10 cellular contexts compared by ENCODE assay signal in the genomic region with DNA sequence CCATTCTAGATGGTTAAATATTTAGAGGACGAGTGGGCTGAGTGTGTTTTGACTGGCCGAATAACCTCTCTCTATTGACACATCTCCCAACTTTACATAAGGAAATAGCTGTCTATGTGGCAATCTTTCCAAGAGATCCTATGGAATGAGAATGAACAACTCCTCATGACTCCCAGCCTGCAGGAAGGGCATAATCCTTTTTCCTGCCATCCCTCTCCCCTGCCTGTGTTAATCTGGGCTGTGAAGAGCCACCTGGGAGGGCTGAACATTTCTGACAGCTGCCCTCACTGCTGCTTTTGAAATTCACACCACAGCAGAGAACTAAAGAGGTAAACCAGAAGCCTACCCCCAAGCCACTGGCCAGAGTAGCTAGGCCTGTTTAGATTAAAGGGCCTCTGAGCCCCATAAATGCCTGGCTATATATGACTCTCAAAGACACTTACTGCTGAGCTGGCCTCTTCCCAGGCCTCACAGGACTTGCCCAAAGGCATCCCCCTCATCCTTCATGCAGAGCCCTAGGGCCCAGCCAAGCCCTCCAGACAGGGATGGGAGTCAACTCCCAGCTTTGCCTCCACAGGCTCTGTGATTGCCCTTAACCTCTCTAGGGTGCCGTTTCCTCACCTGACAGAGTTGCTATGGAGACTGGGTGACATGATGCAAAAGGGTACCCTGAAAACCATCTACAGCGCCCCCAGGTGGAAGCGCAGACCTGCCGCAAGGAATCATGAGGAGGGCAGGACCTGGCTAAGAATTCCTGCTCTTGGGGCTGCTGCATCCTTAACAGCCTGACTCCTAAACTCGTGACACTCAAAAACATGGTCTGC. TPM values are rescaled to one million over a fixed set of nuclear protein-coding genes. Genes with fewer than 3 reads are reported as not detected.
A peak's percentile ranks its signal among the peaks of the same experiment; 100 is the strongest.
DNase-seq lines count a peak whose midpoint lies in the region; ATAC-seq, FAIRE-seq and TF ChIP-seq lines count a peak whose summit lies in the region.
"Had no signal": no experiment of that assay in that cellular context is flagged by ENCODE, and none has a peak within 500 bp of the region (broad histone marks: within the 10 kb centered on the region; RNA-seq: fewer than 3 reads in every experiment).

No MANE protein-coding gene starts in this region.

- no TSS peak for BruUV-seq in A673 (replicated peaks; lab: Mats Ljungman, UMichigan)

- POLR2A ChIA-PET in A673 (lab: Charles Lee; ENCODE audit: low non-redundant PET): no interaction called here

- H3K27ac ChIP-seq in A673 (ENCODE audit: low read depth, low read length, poor library complexity, severe bottlenecking): no peak overlapping the region
- H3K27ac ChIP-seq in SJCRH30: no peak overlapping the region
- peak overlapping the region in 1 of 2 donors; percentile 17 for H3K27ac ChIP-seq in testis

- TF ChIP-seq POLR2A in GM12892 (IDR thresholded peaks at IDR 0.05; ENCODE audit: low read depth, low read length) (no peak), testis (IDR thresholded peaks at IDR 0.05) (no peak)

- WGBS in testis, 2 donors: 68 to 75% methylated on average over 5 to 7 of the region's 7 CpGs

- H3K9me3 ChIP-seq in A673 (ENCODE audit: low read depth, low read length, poor library complexity, severe bottlenecking) (no peaks in the 10 kb centered on the region), SJCRH30 (replicated peaks) (no peaks in the 10 kb centered on the region), testis (no peaks in the 10 kb centered on the region)

- no peak overlapping the region for H3K4me3 ChIP-seq in A673 (ENCODE audit: low read depth, low read length, poor library complexity, severe bottlenecking)
- no peak overlapping the region for H3K4me3 ChIP-seq in SJCRH30
- H3K4me3 ChIP-seq in testis: no peak overlapping the region

- H3K27me3 ChIP-seq in A673 (replicated peaks; ENCODE audit: insufficient read depth, low read depth, low read length, poor library complexity): no peaks in the 10 kb centered on the region
- H3K27me3 ChIP-seq in SJCRH30: no peaks in the 10 kb centered on the region
- H3K27me3 ChIP-seq in testis: no peaks in the 10 kb centered on the region

- FAIRE-seq in GM12892 (lab: Jason Lieb, UNC): no peak
- FAIRE-seq: frontal cortex, TTC549 had no signal

- peak; percentile 49 for TF ChIP-seq CTCF in A673 (conservative IDR thresholded peaks at IDR 0.05; ENCODE audit: low read depth, low read length)
- TF ChIP-seq CTCF in testis (IDR thresholded peaks at IDR 0.05): no peak

- H3K4me1 ChIP-seq in A673 (ENCODE audit: insufficient read depth, low read length, poor library complexity, severe bottlenecking) (no peaks in the 10 kb centered on the region), SJCRH30 (peaks cover 16% of the 10 kb centered on the region), testis (peaks cover 27% of the 10 kb centered on the region)

- intact Hi-C loops in A673 (cut with micrococcal nuclease; ENCODE audit: unreplicated experiment) (no loop called here), testis (cut with DNase I; ENCODE audit: low total_unique reads) (loop anchor here (10.0 kb wide), 1 partner anchor 57 kb away; no protein-coding TSS in a partner anchor)

- no peak for ATAC-seq in GM19023 (IDR thresholded peaks at IDR 0.05; ENCODE audit: unreplicated experiment)

- no peak for DNase-seq in A673 (ENCODE audit: low spot score)
- DNase-seq in GM03348 (ENCODE audit: low spot score): peak; percentile 48
- peak; percentile 65 to 84 for DNase-seq in SJCRH30
- DNase-seq in iPS-NIHi11 (ENCODE audit: low spot score): peak; percentile 69
- DNase-seq in GM12892 (ENCODE audit: insufficient read length): no peak
- DNase-seq in AG08396 (ENCODE audit: low spot score): no peak
- no peak for DNase-seq in testis

- no peaks in the 10 kb centered on the region for H3K36me3 ChIP-seq in A673 (ENCODE audit: insufficient read depth, low read length, poor library complexity, severe bottlenecking)
- H3K36me3 ChIP-seq in SJCRH30: no peaks in the 10 kb centered on the region; the same call in 1 of the 2 replicates
- H3K36me3 ChIP-seq in testis (ENCODE audit: low read depth, missing control alignments): no peaks in the 10 kb centered on the region

- CTCF ChIA-PET in A673 (lab: Charles Lee): no interaction called here

RNA-seq across cellular contexts. Expression of gene LDLRAP1, which starts 42.0 kb away (rescaled TPM):
- total RNA-seq in A673 (2021) (5.5 and 9.4 TPM in 2 replicates), testis (10 to 100 TPM; 16.6 to 19.8 TPM)
- 22.8 and 23.9 TPM in 2 replicates for total RNA-seq in SJCRH30 (2014; rRNA removed; shearing (Covaris generic))
- 8.7 TPM for polyA plus RNA-seq in GM12892 (2012; ENCODE audit: missing spikeins)
- polyA plus RNA-seq in testis (ENCODE audit: insufficient read depth, low read depth, low replicate concordance): 11.7 TPM

Comparison
In these comparisons a context has a peak if more than half of its experiments do, and no peak if none do; other contexts are left out.
1. DNase-seq: peak in GM03348 (single experiment), SJCRH30 (2 of 2) and iPS-NIHi11 (single experiment); none in A673 (single experiment), GM12892 (single experiment), AG08396 (single experiment) and testis (single experiment).